In genomic region chr2:202918860-202919259, GRCh38 we compare ENCODE assay signal across 33 cellular contexts. TPM values are rescaled to one million over a fixed set of nuclear protein-coding genes. Genes with fewer than 3 reads are reported as not detected.
"Had no signal": no experiment of that assay in that cellular context is flagged by ENCODE, and none has a peak within 500 bp of the region (broad histone marks: within the 10 kb centered on the region; RNA-seq: fewer than 3 reads in every experiment).

No MANE protein-coding gene starts in this region.

- DNase-seq: Kasumi-1; MG63; NCI-H1048; NCI-H1092 treated with DMSO at 0.1 percent for 48 hours; NCI-H1105 treated with DMSO at 0.1 percent for 48 hours; NCI-H1417; NCI-H1436 treated with DMSO at 0.1 percent for 48 hours; NCI-H1694 treated with DMSO at 0.1 percent for 48 hours; NCI-H187 treated with DMSO at 0.1 percent for 48 hours; NCI-H2029; NCI-H2081; NCI-H2171 treated with DMSO at 0.1 percent for 48 hours; NCI-H2227 treated with DMSO at 0.1 percent for 48 hours; NCI-H345; NCI-H446; NCI-H510A treated with DMSO at 0.1 percent for 48 hours; NCI-H524 treated with DMSO at 0.1 percent for 48 hours; NCI-H526 treated with DMSO at 0.1 percent for 48 hours; NCI-H774; NK-92 treated with Interleukin-12 subunit alpha and Interleukin-12 subunit beta, amount 100 ng/mL, for 24 hours; OCI-M1; PC-9; SHP77; SIG-M5; SK-N-SH; SW 1271; T-helper 1 cell had no signal

- FAIRE-seq: RCC 7860 had no signal

- H3K27me3 ChIP-seq: MG63, SJSA1 had no signal

- H3K4me1 ChIP-seq: SJSA1 had no signal

- H3K9me3 ChIP-seq: MG63, SJSA1, SK-N-SH had no signal

- H2AFZ ChIP-seq: PC-9 had no signal

- H3K36me3 ChIP-seq: MG63, SJSA1 had no signal

- H3K9ac ChIP-seq: KMS-11, SK-N-SH had no signal

- ATAC-seq: Panc1, Right ventricle myocardium inferior had no signal

- H3K9me2 ChIP-seq: SK-N-SH had no signal

- H3K4me2 ChIP-seq: KMS-11, PC-9, SK-N-SH had no signal

- H3K4me3 ChIP-seq: MG63, PC-9, SJSA1 had no signal

- H3K27ac ChIP-seq: KMS-11, PC-9, RWPE1, SJSA1 had no signal

RNA-seq across cellular contexts. Expression of gene ICA1L, which starts 47.3 kb away (rescaled TPM):
- total RNA-seq: PC-9 had no signal
